1 cellular context compared by ENCODE assay signal in genomic region chr12:122499991-122500684, GRCh38.
TF ChIP-seq lines count a peak whose summit lies in the region.

No MANE protein-coding gene starts in this region.

TF ChIP-seq in GM12878, 131 proteins besides CTCF, POLR2A, EP300 and RAD21 (continued from another document and continues in another):
- no peak for TF ChIP-seq ZBTB40 (IDR thresholded peaks at IDR 0.05; ENCODE audit: borderline replicate concordance)
- TF ChIP-seq RELA (IDR thresholded peaks at IDR 0.05; ENCODE audit: borderline replicate concordance, partially characterized antibody): no peak
- no peak for TF ChIP-seq TCF7 (IDR thresholded peaks at IDR 0.05; ENCODE audit: borderline replicate concordance)
- TF ChIP-seq BMI1 (IDR thresholded peaks at IDR 0.05; ENCODE audit: borderline replicate concordance): no peak
- peak; percentile 72; the same call in 1 of the 2 replicates for TF ChIP-seq MEF2A (IDR thresholded peaks at IDR 0.05; ENCODE audit: insufficient read depth, low read depth, low read length)
- TF ChIP-seq YY1 (IDR thresholded peaks at IDR 0.05; ENCODE audit: low read depth, low read length): peak; percentile 7; the same call in 1 of the 2 replicates
- no peak for TF ChIP-seq ATF2 (IDR thresholded peaks at IDR 0.05; ENCODE audit: low read length)
- TF ChIP-seq STAT3 (IDR thresholded peaks at IDR 0.05; ENCODE audit: low read depth, low read length): no peak
- no peak for TF ChIP-seq NR2C2 (IDR thresholded peaks at IDR 0.05; ENCODE audit: borderline replicate concordance, control insufficient read depth, insufficient read length, low read depth)
- no peak for TF ChIP-seq ELK1 (IDR thresholded peaks at IDR 0.05; ENCODE audit: low read depth, low read length)
- TF ChIP-seq ZNF207 (IDR thresholded peaks at IDR 0.05; ENCODE audit: borderline replicate concordance): no peak
- TF ChIP-seq USF1 (IDR thresholded peaks at IDR 0.05; ENCODE audit: borderline replicate concordance, extremely low read length, insufficient read depth, low read depth, low read length): no peak
- TF ChIP-seq RFX5 (IDR thresholded peaks at IDR 0.05; ENCODE audit: low read depth, low read length): no peak
- TF ChIP-seq FOS (IDR thresholded peaks at IDR 0.05; ENCODE audit: borderline replicate concordance, extremely low read depth, insufficient read length): no peak
- TF ChIP-seq CUX1 (IDR thresholded peaks at IDR 0.05; ENCODE audit: insufficient replicate concordance, low read depth, low read length): no peak
- TF ChIP-seq E4F1 (IDR thresholded peaks at IDR 0.05; ENCODE audit: borderline replicate concordance, partially characterized antibody): no peak
- TF ChIP-seq NR2C1 (IDR thresholded peaks at IDR 0.05): no peak
- 0 out of 2 replicates have a peak, but pooled peaks have one; percentile 35 for TF ChIP-seq DPF2 (IDR thresholded peaks at IDR 0.05)
- no peak for TF ChIP-seq ZBTB11 (CRISPR knock-in tag; IDR thresholded peaks at IDR 0.05)
- no peak for TF ChIP-seq WRNIP1 (IDR thresholded peaks at IDR 0.05; ENCODE audit: borderline replicate concordance, low read depth, low read length)
- peak; percentile 59 to 70; a peak in 2 of 4 replicates for TF ChIP-seq BHLHE40 (IDR thresholded peaks at IDR 0.05; ENCODE audit: borderline replicate concordance in 1 of 2, low read depth in 2 of 2, low read length in 1 of 2)
- no peak for TF ChIP-seq IRF5 (IDR thresholded peaks at IDR 0.05; ENCODE audit: borderline replicate concordance)
- TF ChIP-seq GABPA (IDR thresholded peaks at IDR 0.05; ENCODE audit: low read depth): no peak
- no peak for TF ChIP-seq POLR2AphosphoS5 (IDR thresholded peaks at IDR 0.05; ENCODE audit: low read length)
- TF ChIP-seq FOXK2 (IDR thresholded peaks at IDR 0.05): no peak
- 0 out of 2 replicates have a peak, but pooled peaks have one; percentile 20 for TF ChIP-seq ZNF687 (IDR thresholded peaks at IDR 0.05)
- TF ChIP-seq POLR2AphosphoS2 (IDR thresholded peaks at IDR 0.05; ENCODE audit: low read depth, low read length): no peak; the same call in 1 of the 2 replicates
- no peak for TF ChIP-seq POU2F2 (IDR thresholded peaks at IDR 0.05; ENCODE audit: borderline replicate concordance, low read depth, low read length)
